In genomic region chr3:196165006-196165575, GRCh38 we compare ENCODE assay signal across 11 cellular contexts. TPM values are rescaled to one million over a fixed set of nuclear protein-coding genes. Genes with fewer than 3 reads are reported as not detected.
"Had no signal": no experiment of that assay in that cellular context is flagged by ENCODE, and none has a peak within 500 bp of the region (broad histone marks: within the 10 kb centered on the region; RNA-seq: fewer than 3 reads in every experiment).

No MANE protein-coding gene starts in this region.

RNA-seq across cellular contexts. Expression of gene ZDHHC19, which starts 46.1 kb away (rescaled TPM):
- total RNA-seq: activated CD4-positive, alpha-beta T cell treated with anti-CD3 and anti-CD28 coated beads, Interleukin-2, amount 10 ng/mL, durations not matched to agents 24 days and 14 days; activated CD8-positive, alpha-beta memory T cell treated with anti-CD3 and anti-CD28 coated beads for 36 hours; activated CD8-positive, alpha-beta T cell treated with anti-CD3 and anti-CD28 coated beads for 36 hours; activated naive CD8-positive, alpha-beta T cell treated with anti-CD3 and anti-CD28 coated beads, Interleukin-2, amount 10 ng/mL, durations not matched to agents 7 days and 5 days; activated T-helper 2 cell treated with anti-CD3 and anti-CD28 coated beads, Interferon-gamma antibody, Interleukin-2, Interleukin-4, amounts not matched to agents 10 μg/mL and 5 μg/mL and 100 μg/mL, durations not matched to agents 14 hours and 24 hours and 36 hours; MCF 10A; NCI-H460; RPMI7951; SJCRH30; T-helper 1 cell treated with Interleukin-12 subunit alpha and Interleukin-12 subunit beta and Interleukin-4 antibody, amounts not matched to agents 30 ng/mL and 1 ng/mL, for 36 hours; T-helper 2 cell treated with Interferon-gamma antibody and Interleukin-4, amounts not matched to agents 100 ng/mL and 5 ng/mL, for 36 hours had no signal

RNA-seq across cellular contexts. Expression of gene SLC51A, which starts 51.2 kb away (rescaled TPM):
- total RNA-seq: activated CD4-positive, alpha-beta T cell treated with anti-CD3 and anti-CD28 coated beads, Interleukin-2, amount 10 ng/mL, durations not matched to agents 24 days and 14 days; activated CD8-positive, alpha-beta memory T cell treated with anti-CD3 and anti-CD28 coated beads for 36 hours; activated CD8-positive, alpha-beta T cell treated with anti-CD3 and anti-CD28 coated beads for 36 hours; activated naive CD8-positive, alpha-beta T cell treated with anti-CD3 and anti-CD28 coated beads, Interleukin-2, amount 10 ng/mL, durations not matched to agents 7 days and 5 days; activated T-helper 2 cell treated with anti-CD3 and anti-CD28 coated beads, Interferon-gamma antibody, Interleukin-2, Interleukin-4, amounts not matched to agents 10 μg/mL and 5 μg/mL and 100 μg/mL, durations not matched to agents 14 hours and 24 hours and 36 hours; MCF 10A; NCI-H460; RPMI7951; SJCRH30; T-helper 1 cell treated with Interleukin-12 subunit alpha and Interleukin-12 subunit beta and Interleukin-4 antibody, amounts not matched to agents 30 ng/mL and 1 ng/mL, for 36 hours; T-helper 2 cell treated with Interferon-gamma antibody and Interleukin-4, amounts not matched to agents 100 ng/mL and 5 ng/mL, for 36 hours had no signal
